24 cellular contexts compared by ENCODE assay signal in the genomic region with DNA sequence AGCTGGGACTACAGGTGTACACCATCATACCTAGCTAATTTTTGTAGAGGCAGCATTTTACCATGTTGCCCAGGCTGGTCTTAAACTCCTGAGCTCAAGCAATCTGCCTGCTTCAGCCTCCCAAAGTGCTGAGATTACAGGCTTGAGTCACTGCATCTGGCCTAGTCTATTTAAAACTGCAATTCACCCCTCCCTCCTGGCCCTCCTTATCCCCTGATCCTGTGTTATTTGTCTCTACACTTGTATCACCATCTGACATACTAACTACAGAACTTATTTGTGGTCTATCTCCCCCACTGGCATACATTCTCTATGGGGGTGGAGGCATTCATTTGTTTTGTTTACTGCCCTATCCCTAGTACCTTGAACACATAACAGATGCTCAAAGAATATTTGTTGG. TPM values are rescaled to one million over a fixed set of nuclear protein-coding genes. Genes with fewer than 3 reads are reported as not detected.
"Had no signal": no experiment of that assay in that cellular context is flagged by ENCODE, and none has a peak within 500 bp of the region (broad histone marks: within the 10 kb centered on the region; RNA-seq: fewer than 3 reads in every experiment).

No MANE protein-coding gene starts in this region.

- FAIRE-seq: endometrium, islet of Langerhans, TTC549 had no signal

- H3K27ac ChIP-seq: colonic mucosa, neutrophil, suprapubic skin, upper lobe of right lung had no signal

- DNase-seq: activated B cell treated with CpG ODN at 0.5 μM for 24 hours; activated CD4-positive, alpha-beta T cell treated with anti-CD3 and anti-CD28 coated beads for 48 hours; activated CD8-positive, alpha-beta T cell treated with anti-CD3 and anti-CD28 coated beads for 36 hours; activated effector memory CD4-positive, alpha-beta T cell treated with Interleukin-2 at 50 U/mL for 16 hours; activated naive CD4-positive, alpha-beta T cell treated with anti-CD3 and anti-CD28 coated beads, Interleukin-2, amount 50 U/mL, for 16 hours; activated T-cell treated with anti-CD3 and anti-CD28 coated beads, Interleukin-2, amount 50 U/mL, for 4 hours; amniotic stem cell; caudate nucleus; colonic mucosa; foreskin melanocyte; head of caudate nucleus; left colon; naive thymus-derived CD8-positive, alpha-beta T cell; posterior cingulate gyrus; stimulated activated naive CD8-positive, alpha-beta T cell treated with anti-CD3 and anti-CD28 coated beads, Interleukin-15, Interleukin-2, amounts not matched to agents 100 U/mL and 50 U/mL, for 24 hours; SW 1271; upper lobe of right lung had no signal

- H3K27me3 ChIP-seq: colonic mucosa, neutrophil, suprapubic skin, upper lobe of right lung had no signal

- H3K4me3 ChIP-seq: colonic mucosa, smooth muscle cell, suprapubic skin, upper lobe of right lung had no signal

- H3K4me2 ChIP-seq: smooth muscle cell had no signal

- H3K36me3 ChIP-seq: colonic mucosa, neutrophil, suprapubic skin, upper lobe of right lung had no signal

- H3K9me3 ChIP-seq: colonic mucosa, neutrophil, upper lobe of right lung had no signal

- H3K4me1 ChIP-seq: colonic mucosa, upper lobe of right lung had no signal

RNA-seq across cellular contexts. Expression of a gene that starts 23.7 kb away (rescaled TPM):
- total RNA-seq: activated B cell treated with CpG ODN at 0.5 μM for 24 hours; activated CD8-positive, alpha-beta T cell treated with anti-CD3 and anti-CD28 coated beads for 36 hours; naive thymus-derived CD8-positive, alpha-beta T cell; T-helper 2 cell treated with Interferon-gamma antibody and Interleukin-4, amounts not matched to agents 100 ng/mL and 5 ng/mL, for 36 hours had no signal
- polyA plus RNA-seq: naive thymus-derived CD8-positive, alpha-beta T cell had no signal
